In the genomic region with DNA sequence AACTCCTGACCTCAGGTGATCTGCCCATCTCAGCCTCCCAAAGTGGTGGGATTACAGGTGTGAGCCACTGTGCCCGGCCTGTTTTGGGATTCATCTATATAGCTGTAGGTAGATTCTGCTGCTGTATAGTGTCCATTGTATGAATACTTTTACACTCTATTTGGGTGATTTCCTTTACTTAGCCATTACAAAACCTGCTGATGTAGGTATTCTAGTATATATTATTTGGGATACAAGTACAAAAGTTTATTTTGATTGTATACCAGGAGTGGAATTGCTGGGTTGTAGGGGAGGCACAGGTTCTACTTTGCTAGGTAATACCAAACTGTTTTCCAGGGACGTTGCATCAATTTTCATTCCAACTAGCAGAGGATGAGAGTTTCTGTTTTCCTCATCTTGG, we compare ENCODE assay signal across 13 cellular contexts. TPM values are rescaled to one million over a fixed set of nuclear protein-coding genes. Genes with fewer than 3 reads are reported as not detected.
DNase-seq lines count a peak whose midpoint lies in the region; ATAC-seq and TF ChIP-seq lines count a peak whose summit lies in the region.
"Had no signal": no experiment of that assay in that cellular context is flagged by ENCODE, and none has a peak within 500 bp of the region (broad histone marks: within the 10 kb centered on the region; RNA-seq: fewer than 3 reads in every experiment).

No MANE protein-coding gene starts in this region.

- in situ Hi-C loops in GM23248 (cut with MboI) = no loop called here

- H3K9me3 ChIP-seq in RWPE2 (ENCODE audit: severe bottlenecking) = no peaks in the 10 kb centered on the region
- no peaks in the 10 kb centered on the region for H3K9me3 ChIP-seq in neural progenitor cell (ENCODE audit: low read depth)
- no peaks in the 10 kb centered on the region for H3K9me3 ChIP-seq in GM23248 (ENCODE audit: low read depth)
- H3K9me3 ChIP-seq: Caco-2 had no signal

- H3K27ac ChIP-seq in RWPE2 (ENCODE audit: poor library complexity, severe bottlenecking) (peak overlapping the region; percentile 90), neural progenitor cell (no peak overlapping the region), GM23248 (no peak overlapping the region)
- H3K27ac ChIP-seq: C4-2B had no signal

- H3K79me2 ChIP-seq in neural progenitor cell (ENCODE audit: low read depth) = no peaks in the 10 kb centered on the region
- no peaks in the 10 kb centered on the region for H3K79me2 ChIP-seq in GM23248 (ENCODE audit: insufficient read depth)

- H3K36me3 Mint-ChIP-seq in stimulated activated effector memory CD8-positive, alpha-beta T cell treated with anti-CD3 and anti-CD28 coated beads, Interleukin-12 subunit alpha, Interleukin-12 subunit beta, amount 100 ng/mL, for 72 hours = no peaks in the 10 kb centered on the region
- H3K36me3 Mint-ChIP-seq in neural progenitor cell = no peaks in the 10 kb centered on the region

- no peaks in the 10 kb centered on the region for H3K36me3 ChIP-seq in RWPE2 (ENCODE audit: low read depth)
- no peaks in the 10 kb centered on the region for H3K36me3 ChIP-seq in neural progenitor cell
- H3K36me3 ChIP-seq in GM23248 (ENCODE audit: low read depth) = no peaks in the 10 kb centered on the region

- WGBS in GM23248 (ENCODE audit: low coverage in 1 of 2, low lambda C conversion rate in 2 of 2, missing lambda C conversion rate in 2 of 2), 2 experiments = 91 to 92% methylated on average over 2 of the region's 2 CpGs

- H4K20me1 ChIP-seq in neural progenitor cell (ENCODE audit: low read depth) = no peaks in the 10 kb centered on the region
- no peaks in the 10 kb centered on the region for H4K20me1 ChIP-seq in GM23248 (ENCODE audit: insufficient read depth)

- H3K4me3 ChIP-seq in RWPE2 (ENCODE audit: severe bottlenecking) (no peak overlapping the region), neural progenitor cell (no peak overlapping the region), GM23248 (no peak overlapping the region)
- H3K4me3 ChIP-seq: GM23338 had no signal

- H3K27me3 Mint-ChIP-seq in neural progenitor cell (ENCODE audit: insufficient read depth, low read depth) = peaks cover 6% of the 10 kb centered on the region
- H3K27me3 Mint-ChIP-seq: CD4-positive, alpha-beta T cell had no signal

- DNase-seq in RWPE2 (ENCODE audit: low spot score) (no peak), islet precursor cell (peak; percentile 4), NCI-H146 treated with DMSO at 0.1 percent for 48 hours (lab: John Stamatoyannopoulos, UW; ENCODE audit: unreplicated experiment) (no peak), neural progenitor cell (ENCODE audit: low spot score) (no peak), GM23248 (no peak)
- DNase-seq in stimulated activated effector memory CD8-positive, alpha-beta T cell treated with anti-CD3 and anti-CD28 coated beads, Interleukin-12 subunit alpha, Interleukin-12 subunit beta, amount 100 ng/mL, for 72 hours (ENCODE audit: low spot score in 2 of 2) = peak in 1 of 2 donors; percentile 30
- DNase-seq: AML-193; Caco-2; CD4-positive, alpha-beta T cell; H9; IMR-90 had no signal

- H3K4me1 ChIP-seq in RWPE2 (ENCODE audit: insufficient read depth, poor library complexity, severe bottlenecking) = peaks cover 62% of the 10 kb centered on the region
- H3K4me1 ChIP-seq in neural progenitor cell = peaks cover 8% of the 10 kb centered on the region
- H3K4me1 ChIP-seq in GM23248 (ENCODE audit: insufficient read depth) = peaks cover 21% of the 10 kb centered on the region

- H3K9me2 ChIP-seq in GM23248 (ENCODE audit: insufficient read depth) = no peaks in the 10 kb centered on the region

- no peak overlapping the region for H3K4me2 ChIP-seq in neural progenitor cell
- no peak overlapping the region for H3K4me2 ChIP-seq in GM23248 (ENCODE audit: unreplicated experiment)
- H3K4me2 ChIP-seq: GM23338 had no signal

- H3K4me3 Mint-ChIP-seq in stimulated activated effector memory CD8-positive, alpha-beta T cell treated with anti-CD3 and anti-CD28 coated beads, Interleukin-12 subunit alpha, Interleukin-12 subunit beta, amount 100 ng/mL, for 72 hours = no peak overlapping the region
- H3K4me3 Mint-ChIP-seq in neural progenitor cell = no peak overlapping the region
- H3K4me3 Mint-ChIP-seq: CD4-positive, alpha-beta T cell; GM23338; H9 had no signal

- no peak overlapping the region for H3K9ac ChIP-seq in neural progenitor cell
- no peak overlapping the region for H3K9ac ChIP-seq in GM23248

- peaks cover 46% of the 10 kb centered on the region for H3K4me1 Mint-ChIP-seq in stimulated activated effector memory CD8-positive, alpha-beta T cell treated with anti-CD3 and anti-CD28 coated beads, Interleukin-12 subunit alpha, Interleukin-12 subunit beta, amount 100 ng/mL, for 72 hours
- H3K4me1 Mint-ChIP-seq in neural progenitor cell = no peaks in the 10 kb centered on the region

- H3K9me3 Mint-ChIP-seq in stimulated activated effector memory CD8-positive, alpha-beta T cell treated with anti-CD3 and anti-CD28 coated beads, Interleukin-12 subunit alpha, Interleukin-12 subunit beta, amount 100 ng/mL, for 72 hours = no peaks in the 10 kb centered on the region
- H3K9me3 Mint-ChIP-seq in neural progenitor cell = no peaks in the 10 kb centered on the region
- H3K9me3 Mint-ChIP-seq: CD4-positive, alpha-beta T cell; GM23338; H9 had no signal

- TF ChIP-seq CTCF in RWPE2 (IDR thresholded peaks at IDR 0.05; ENCODE audit: poor library complexity, severe bottlenecking) = no peak
- TF ChIP-seq CTCF in neural progenitor cell (IDR thresholded peaks at IDR 0.05) = no peak

- H3F3A ChIP-seq in neural progenitor cell (ENCODE audit: low read depth) (peaks cover 20% of the 10 kb centered on the region), GM23248 (ENCODE audit: insufficient read depth) (peaks cover 29% of the 10 kb centered on the region)

- ATAC-seq in RWPE2 (ENCODE audit: low read depth) = no peak
- no peak for ATAC-seq in stimulated activated effector memory CD8-positive, alpha-beta T cell treated with anti-CD3 and anti-CD28 coated beads, Interleukin-12 subunit alpha, Interleukin-12 subunit beta, amount 100 ng/mL, for 72 hours
- ATAC-seq: GM23338 had no signal

- H3K27me3 ChIP-seq in RWPE2 (ENCODE audit: insufficient read depth, poor library complexity, severe bottlenecking) (no peaks in the 10 kb centered on the region), neural progenitor cell (no peaks in the 10 kb centered on the region), GM23248 (replicated peaks; ENCODE audit: insufficient read depth) (no peaks in the 10 kb centered on the region)

- no peak overlapping the region for H2AFZ ChIP-seq in neural progenitor cell (replicated peaks)
- no peak overlapping the region for H2AFZ ChIP-seq in GM23248
- H2AFZ ChIP-seq: GM23338 had no signal

- peak overlapping the region; percentile 60 for H3K27ac Mint-ChIP-seq in stimulated activated effector memory CD8-positive, alpha-beta T cell treated with anti-CD3 and anti-CD28 coated beads, Interleukin-12 subunit alpha, Interleukin-12 subunit beta, amount 100 ng/mL, for 72 hours
- no peak overlapping the region for H3K27ac Mint-ChIP-seq in neural progenitor cell
- H3K27ac Mint-ChIP-seq: CD4-positive, alpha-beta T cell; GM23338; H9 had no signal

RNA-seq across cellular contexts. Expression of gene OXSR1, which starts 9.5 kb away (rescaled TPM):
- 60.2 and 65.8 TPM in 2 replicates for total RNA-seq in neural progenitor cell (ENCODE audit: low replicate concordance)
- total RNA-seq in GM23248 (2014; rRNA removed; shearing (Covaris generic)) = 29.5 and 40.0 TPM in 2 replicates
- 15.0 and 17.1 TPM in 2 replicates for polyA plus RNA-seq in GM23248 (2016; fragmentation: Nextera tagmentation; extraction: Ambion mirVana)

RNA-seq across cellular contexts. Expression of gene MYD88, which starts 17.4 kb away (rescaled TPM):
- total RNA-seq in neural progenitor cell (ENCODE audit: low replicate concordance) = 3.1 and 5.5 TPM in 2 replicates
- total RNA-seq in GM23248 (2014; rRNA removed; shearing (Covaris generic)) = 6.7 and 8.6 TPM in 2 replicates
- 32.1 and 33.3 TPM in 2 replicates for polyA plus RNA-seq in GM23248 (2016; fragmentation: Nextera tagmentation; extraction: Ambion mirVana)

RNA-seq across cellular contexts. Expression of gene ACAA1, which starts 18.9 kb away (rescaled TPM):
- 3.3 and 13.3 TPM in 2 replicates for total RNA-seq in neural progenitor cell (ENCODE audit: low replicate concordance)
- 18.7 and 32.9 TPM in 2 replicates for total RNA-seq in GM23248 (2014; rRNA removed; shearing (Covaris generic))
- 49.3 and 50.5 TPM in 2 replicates for polyA plus RNA-seq in GM23248 (2016; fragmentation: Nextera tagmentation; extraction: Ambion mirVana)
